1 cellular context compared by ENCODE assay signal in genomic region chr15:68439506-68439905, GRCh38.
TF ChIP-seq lines count a peak whose summit lies in the region.

No MANE protein-coding gene starts in this region.

TF ChIP-seq in IMR-90, 13 proteins besides CTCF, POLR2A, EP300 and RAD21 (continued from another document):
- TF ChIP-seq USF2 (IDR thresholded peaks at IDR 0.05; ENCODE audit: low read depth, low read length) (no peak), CHD1 (IDR thresholded peaks at IDR 0.05; ENCODE audit: low read depth, low read length) (no peak), CEBPB (IDR thresholded peaks at IDR 0.05; ENCODE audit: low read depth, low read length) (no peak), MAFK (IDR thresholded peaks at IDR 0.05; ENCODE audit: low read depth, low read length) (no peak), BHLHE40 (IDR thresholded peaks at IDR 0.05; ENCODE audit: low read depth, low read length) (no peak), ELK1 (IDR thresholded peaks at IDR 0.05; ENCODE audit: borderline replicate concordance, low read depth, low read length) (no peak), MAZ (IDR thresholded peaks at IDR 0.05; ENCODE audit: borderline replicate concordance, low read depth, low read length) (no peak), SMC3 (IDR thresholded peaks at IDR 0.05; ENCODE audit: low read depth, low read length) (no peak), RCOR1 (IDR thresholded peaks at IDR 0.05; ENCODE audit: insufficient replicate concordance, low read length) (no peak)
